ENCODE assay signal across 27 cellular contexts in genomic region chr10:63910806-63911205, GRCh38.
"Had no signal": no experiment of that assay in that cellular context is flagged by ENCODE, and none has a peak within 500 bp of the region (broad histone marks: within the 10 kb centered on the region; RNA-seq: fewer than 3 reads in every experiment).

No MANE protein-coding gene starts in this region.

- H3K4me1 ChIP-seq: colonic mucosa, esophagus muscularis mucosa, pancreas, right lobe of liver, tibial nerve, upper lobe of left lung, uterus had no signal

- H3K4me3 Mint-ChIP-seq: dendritic cell treated with granulocyte-macrophage colony-stimulating factor and Interleukin-4, amounts not matched to agents 40 ng/mL and 50 ng/mL, for 4 days; memory B cell; mesothelial cell of epicardium; naive B cell; natural killer cell treated with Interleukin-12 subunit alpha and Interleukin-12 subunit beta and Interleukin-15 and Interleukin-18, amount 100 ng/mL, for 72 hours; stimulated activated naive B cell treated with anti-CD40 and anti-IgM and Interleukin-4, amounts not matched to agents 10 μg/mL and 1 μg/mL and 100 μg/mL, for 72 hours; stimulated activated naive CD8-positive, alpha-beta T cell treated with anti-CD3 and anti-CD28 coated beads, Interleukin-15, Interleukin-2, amounts not matched to agents 100 ng/mL and 50 ng/mL, for 24 hours had no signal

- ATAC-seq: left lobe of liver; mucosa of descending colon; natural killer cell treated with Interleukin-12 subunit alpha and Interleukin-12 subunit beta and Interleukin-15 and Interleukin-18, amount 100 ng/mL, for 72 hours; pancreas; right lobe of liver; stimulated activated naive B cell treated with anti-CD40 and anti-IgM and Interleukin-4, amounts not matched to agents 10 μg/mL and 1 μg/mL and 100 μg/mL, for 72 hours had no signal

- H3K27ac Mint-ChIP-seq: dendritic cell treated with granulocyte-macrophage colony-stimulating factor and Interleukin-4, amounts not matched to agents 40 ng/mL and 50 ng/mL, for 4 days; memory B cell; mesothelial cell of epicardium; naive B cell; natural killer cell treated with Interleukin-12 subunit alpha and Interleukin-12 subunit beta and Interleukin-15 and Interleukin-18, amount 100 ng/mL, for 72 hours; progenitor cell of endocrine pancreas; stimulated activated naive B cell treated with anti-CD40 and anti-IgM and Interleukin-4, amounts not matched to agents 10 μg/mL and 1 μg/mL and 100 μg/mL, for 72 hours; stimulated activated naive CD8-positive, alpha-beta T cell treated with anti-CD3 and anti-CD28 coated beads, Interleukin-15, Interleukin-2, amounts not matched to agents 100 ng/mL and 50 ng/mL, for 24 hours had no signal

- H3K9me3 Mint-ChIP-seq: dendritic cell treated with granulocyte-macrophage colony-stimulating factor and Interleukin-4, amounts not matched to agents 40 ng/mL and 50 ng/mL, for 4 days; memory B cell; stimulated activated naive B cell treated with anti-CD40 and anti-IgM and Interleukin-4, amounts not matched to agents 10 μg/mL and 1 μg/mL and 100 μg/mL, for 72 hours; stimulated activated naive CD8-positive, alpha-beta T cell treated with anti-CD3 and anti-CD28 coated beads, Interleukin-15, Interleukin-2, amounts not matched to agents 100 ng/mL and 50 ng/mL, for 24 hours had no signal

- FAIRE-seq: endothelial cell of umbilical vein, kidney, pancreas, small intestine had no signal

- H3K4me1 Mint-ChIP-seq: memory B cell; naive B cell; stimulated activated naive B cell treated with anti-CD40 and anti-IgM and Interleukin-4, amounts not matched to agents 10 μg/mL and 1 μg/mL and 100 μg/mL, for 72 hours had no signal

- DNase-seq: colonic mucosa; effector CD8-positive, alpha-beta T cell; foreskin melanocyte; hypothalamus; kidney; mucosa of descending colon; naive B cell; pancreas; right lobe of liver; small intestine; stimulated activated CD4-positive, alpha-beta T cell treated with anti-CD3 and anti-CD28 coated beads, Interleukin-15, amount 100 ng/mL, for 24 hours; stimulated activated CD4-positive, alpha-beta T cell treated with anti-CD3 and anti-CD28 coated beads, Interleukin-2, amount 100 ng/mL, for 48 hours; stimulated activated naive B cell treated with anti-CD40 and anti-IgM and Interleukin-4, amounts not matched to agents 10 μg/mL and 1 μg/mL and 100 μg/mL, for 72 hours; upper lobe of left lung; uterus had no signal

- H3K36me3 ChIP-seq: colonic mucosa, esophagus muscularis mucosa, pancreas, right lobe of liver, thoracic aorta, tibial nerve, upper lobe of left lung, uterus had no signal

- H3K36me3 Mint-ChIP-seq: memory B cell; mesothelial cell of epicardium; naive B cell; natural killer cell treated with Interleukin-12 subunit alpha and Interleukin-12 subunit beta and Interleukin-15 and Interleukin-18, amount 100 ng/mL, for 72 hours; stimulated activated naive B cell treated with anti-CD40 and anti-IgM and Interleukin-4, amounts not matched to agents 10 μg/mL and 1 μg/mL and 100 μg/mL, for 72 hours had no signal

- H3K27me3 ChIP-seq: colonic mucosa, esophagus muscularis mucosa, pancreas, right lobe of liver, tibial nerve, upper lobe of left lung, uterus had no signal

- H3K9me3 ChIP-seq: colonic mucosa, esophagus muscularis mucosa, mucosa of descending colon, pancreas, right lobe of liver, thoracic aorta, tibial nerve, upper lobe of left lung, uterus had no signal

- H3K4me3 ChIP-seq: colonic mucosa, esophagus muscularis mucosa, lung, mucosa of descending colon, pancreas, right lobe of liver, thoracic aorta, tibial nerve, upper lobe of left lung, uterus had no signal

- H3K27ac ChIP-seq: colonic mucosa, esophagus muscularis mucosa, pancreas, right lobe of liver, thoracic aorta, tibial nerve, upper lobe of left lung, uterus had no signal
